21 cellular contexts compared by ENCODE assay signal in the genomic region with DNA sequence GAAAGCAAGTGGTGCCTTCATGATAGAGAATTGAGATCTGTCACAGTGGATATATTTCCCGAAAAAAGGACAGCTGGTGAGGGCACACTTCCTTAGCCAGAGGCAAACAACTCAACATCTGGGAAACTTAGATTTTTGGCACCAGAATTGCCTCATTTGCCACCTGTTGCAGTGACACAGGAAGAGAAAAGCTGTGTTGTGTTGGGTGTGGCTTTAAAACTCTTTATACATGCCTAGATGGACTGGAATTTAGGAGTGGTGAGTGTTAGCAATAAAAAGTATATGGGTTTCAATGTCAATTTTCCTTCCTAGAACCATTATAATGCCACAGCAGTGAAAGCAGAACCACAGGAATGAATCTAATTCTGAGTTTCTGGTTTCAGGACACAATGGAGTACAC.
A peak's percentile ranks its signal among the peaks of the same experiment; 100 is the strongest.
DNase-seq lines count a peak whose midpoint lies in the region; ATAC-seq and TF ChIP-seq lines count a peak whose summit lies in the region.
"Had no signal": no experiment of that assay in that cellular context is flagged by ENCODE, and none has a peak within 500 bp of the region (broad histone marks: within the 10 kb centered on the region; RNA-seq: fewer than 3 reads in every experiment).

No MANE protein-coding gene starts in this region.

- peaks cover 11% of the 10 kb centered on the region for H3K27me3 Mint-ChIP-seq in type B pancreatic cell
- H3K27me3 Mint-ChIP-seq: activated CD4-positive, alpha-beta memory T cell treated with anti-CD3 and anti-CD28 coated beads for 36 hours; activated naive CD8-positive, alpha-beta T cell treated with anti-CD3 and anti-CD28 coated beads for 36 hours had no signal

- ATAC-seq in left colon (peak; percentile 96), HG02884 (IDR thresholded peaks at IDR 0.05; ENCODE audit: unreplicated experiment) (no peak)
- ATAC-seq: left lung, T-helper 17 cell had no signal

- no peaks in the 10 kb centered on the region for H3K36me3 ChIP-seq in adipocyte (ENCODE audit: control insufficient read depth, insufficient read depth, low read length, severe bottlenecking)
- H3K36me3 ChIP-seq: left lung had no signal

- intact Hi-C loops in left colon (cut with DNase I, micrococcal nuclease): no loop called here

- H3K27me3 ChIP-seq in adipocyte (replicated peaks; ENCODE audit: control insufficient read depth, insufficient read depth, low read length): no peaks in the 10 kb centered on the region
- H3K27me3 ChIP-seq: left lung had no signal

- H3K27ac Mint-ChIP-seq in type B pancreatic cell: peak overlapping the region; percentile 68
- H3K27ac Mint-ChIP-seq: activated CD4-positive, alpha-beta memory T cell treated with anti-CD3 and anti-CD28 coated beads for 36 hours; activated naive CD8-positive, alpha-beta T cell treated with anti-CD3 and anti-CD28 coated beads for 36 hours; mesothelial cell of epicardium; nephron; T-helper 17 cell had no signal

- H3K9me3 ChIP-seq in adipocyte (ENCODE audit: control insufficient read depth, low read length): peaks cover 6% of the 10 kb centered on the region

- H3K9me3 Mint-ChIP-seq in type B pancreatic cell: peaks cover 7% of the 10 kb centered on the region

- H3K4me1 Mint-ChIP-seq in type B pancreatic cell (ENCODE audit: unreplicated experiment): no peaks in the 10 kb centered on the region
- H3K4me1 Mint-ChIP-seq: activated naive CD8-positive, alpha-beta T cell treated with anti-CD3 and anti-CD28 coated beads for 36 hours; mesothelial cell of epicardium; T-helper 17 cell had no signal

- H3K4me3 ChIP-seq in adipocyte (ENCODE audit: low read length): no peak overlapping the region
- H3K4me3 ChIP-seq: left lung, SK-N-MC had no signal

- DNase-seq in LoVo (ENCODE audit: low spot score) (peak; percentile 40), adipocyte (ENCODE audit: low read depth) (peak; percentile 10), left colon (peak; percentile 14 to 36), type B pancreatic cell (ENCODE audit: extremely low spot score, unreplicated experiment) (no peak)
- DNase-seq in activated T-cell treated with anti-CD3 and anti-CD28 coated beads, Interleukin-2, amount 50 U/mL, for 48 hours: no peak
- DNase-seq in central memory CD4-positive, alpha-beta T cell: no peak
- DNase-seq: activated CD4-positive, alpha-beta memory T cell treated with anti-CD3 and anti-CD28 coated beads for 36 hours; activated CD4-positive, CD25-positive, alpha-beta regulatory T cell treated with anti-CD3 and anti-CD28 coated beads, Interleukin-2, amount 50 U/mL, for 72 hours; activated effector memory CD4-positive, alpha-beta T cell treated with Interleukin-2 at 50 U/mL for 16 hours; activated naive CD8-positive, alpha-beta T cell treated with anti-CD3 and anti-CD28 coated beads for 36 hours; cerebellar nuclear complex; left lung; NCI-H1694; NCI-H526; stimulated activated CD4-positive, alpha-beta T cell treated with anti-CD3 and anti-CD28 coated beads, Interleukin-2, amount 100 ng/mL, for 24 hours; T-helper 17 cell had no signal

- H3K9ac ChIP-seq in adipocyte (ENCODE audit: low read length): no peak overlapping the region
- H3K9ac ChIP-seq: KMS-11 had no signal

- no peaks in the 10 kb centered on the region for H3K4me1 ChIP-seq in adipocyte (ENCODE audit: control insufficient read depth, insufficient read depth, low read length)
- H3K4me1 ChIP-seq: left lung had no signal

- no peak for TF ChIP-seq CTCF in type B pancreatic cell (conservative IDR thresholded peaks at IDR 0.05)

- no peaks in the 10 kb centered on the region for H3K36me3 Mint-ChIP-seq in type B pancreatic cell
- H3K36me3 Mint-ChIP-seq: activated CD4-positive, alpha-beta memory T cell treated with anti-CD3 and anti-CD28 coated beads for 36 hours; activated naive CD8-positive, alpha-beta T cell treated with anti-CD3 and anti-CD28 coated beads for 36 hours had no signal

- no peak overlapping the region for H3K4me3 Mint-ChIP-seq in type B pancreatic cell
- H3K4me3 Mint-ChIP-seq: activated CD4-positive, alpha-beta memory T cell treated with anti-CD3 and anti-CD28 coated beads for 36 hours; activated naive CD8-positive, alpha-beta T cell treated with anti-CD3 and anti-CD28 coated beads for 36 hours; mesothelial cell of epicardium; nephron; T-helper 17 cell had no signal

Comparison
In these comparisons a context has a peak if more than half of its experiments do, and no peak if none do; other contexts are left out.
1. DNase-seq: peak in LoVo (single experiment), adipocyte (single experiment) and left colon (2 of 2); none in type B pancreatic cell (single experiment), activated T-cell treated with anti-CD3 and anti-CD28 coated beads, Interleukin-2, amount 50 U/mL, for 48 hours (0 of 2) and central memory CD4-positive, alpha-beta T cell (single experiment).